15 cellular contexts compared by ENCODE assay signal in genomic region chr6:52160468-52161104, GRCh38. TPM values are rescaled to one million over a fixed set of nuclear protein-coding genes. Genes with fewer than 3 reads are reported as not detected.
"Had no signal": no experiment of that assay in that cellular context is flagged by ENCODE, and none has a peak within 500 bp of the region (broad histone marks: within the 10 kb centered on the region; RNA-seq: fewer than 3 reads in every experiment).

No MANE protein-coding gene starts in this region.

- DNase-seq: activated CD4-positive, alpha-beta T cell treated with anti-CD3 and anti-CD28 coated beads for 4 hours; activated effector memory CD4-positive, alpha-beta T cell treated with Interleukin-2 at 50 U/mL for 16 hours; adrenal gland; esophagus squamous epithelium; foreskin fibroblast; head of caudate nucleus; left colon; naive B cell; retina; stimulated activated CD4-positive, alpha-beta T cell treated with anti-CD3 and anti-CD28 coated beads, Interleukin-15, amount 100 ng/mL, for 24 hours had no signal

- H3K4me3 Mint-ChIP-seq: naive B cell, type B pancreatic cell had no signal

- ATAC-seq: left colon had no signal

- H3K9me3 Mint-ChIP-seq: type B pancreatic cell had no signal

- H3K36me3 Mint-ChIP-seq: naive B cell, type B pancreatic cell had no signal

- H3K27ac Mint-ChIP-seq: naive B cell, type B pancreatic cell had no signal

RNA-seq across cellular contexts. Expression of gene IL17A, which starts 25.6 kb away (rescaled TPM):
- total RNA-seq: adrenal gland, cardiac septum, esophagus squamous epithelium, left colon, lung microvascular endothelial cell, SJSA1, skeletal muscle tissue had no signal
